ENCODE assay signal across 23 cellular contexts in genomic region chr10:132102717-132103110, GRCh38.
"Had no signal": no experiment of that assay in that cellular context is flagged by ENCODE, and none has a peak within 500 bp of the region (broad histone marks: within the 10 kb centered on the region; RNA-seq: fewer than 3 reads in every experiment).

No MANE protein-coding gene starts in this region.

- H3K9me3 Mint-ChIP-seq: activated CD4-positive, alpha-beta memory T cell treated with anti-CD3 and anti-CD28 coated beads, Interleukin-2, amount 10 ng/mL, durations not matched to agents 7 days and 5 days; activated CD4-positive, alpha-beta T cell treated with anti-CD3 and anti-CD28 coated beads, Interleukin-2, amount 10 ng/mL, durations not matched to agents 24 days and 14 days; activated naive CD4-positive, alpha-beta T cell treated with anti-CD3 and anti-CD28 coated beads, Interleukin-2, amount 50 U/mL, for 24 hours; activated naive CD8-positive, alpha-beta T cell treated with anti-CD3 and anti-CD28 coated beads, Interleukin-2, amount 50 U/mL, for 24 hours; activated T-helper 2 cell treated with anti-CD3 and anti-CD28 coated beads, Interferon-gamma antibody, Interleukin-2, Interleukin-4, amounts not matched to agents 10 μg/mL and 5 μg/mL and 100 μg/mL, durations not matched to agents 14 hours and 24 hours and 36 hours; nephron had no signal

- DNase-seq: activated CD4-positive, alpha-beta memory T cell treated with anti-CD3 and anti-CD28 coated beads, Interleukin-2, amount 10 ng/mL, durations not matched to agents 7 days and 5 days; activated CD4-positive, alpha-beta T cell treated with anti-CD3 and anti-CD28 coated beads, Interleukin-2, amount 10 ng/mL, durations not matched to agents 24 days and 14 days; activated naive CD8-positive, alpha-beta T cell treated with anti-CD3 and anti-CD28 coated beads, Interleukin-2, amount 50 U/mL, for 24 hours; amygdala; central memory CD4-positive, alpha-beta T cell; effector CD8-positive, alpha-beta T cell; left colon; mesenchymal stem cell; pancreas; SK-N-SH; stimulated activated naive CD8-positive, alpha-beta T cell treated with anti-CD3 and anti-CD28 coated beads, Interleukin-15, Interleukin-2, amounts not matched to agents 100 U/mL and 50 U/mL, for 24 hours; SW 1271; T-helper 2 cell; trophoblast cell; uterus had no signal

- H3K4me3 Mint-ChIP-seq: activated CD4-positive, alpha-beta memory T cell treated with anti-CD3 and anti-CD28 coated beads, Interleukin-2, amount 10 ng/mL, durations not matched to agents 7 days and 5 days; activated CD4-positive, alpha-beta T cell treated with anti-CD3 and anti-CD28 coated beads, Interleukin-2, amount 10 ng/mL, durations not matched to agents 24 days and 14 days; activated naive CD4-positive, alpha-beta T cell treated with anti-CD3 and anti-CD28 coated beads, Interleukin-2, amount 50 U/mL, for 24 hours; activated naive CD8-positive, alpha-beta T cell treated with anti-CD3 and anti-CD28 coated beads, Interleukin-2, amount 50 U/mL, for 24 hours; nephron had no signal

- H3K36me3 ChIP-seq: lower lobe of right lung, neutrophil, pancreas, spleen, thoracic aorta, uterus had no signal

- ATAC-seq: activated naive CD8-positive, alpha-beta T cell treated with anti-CD3 and anti-CD28 coated beads, Interleukin-2, amount 50 U/mL, for 24 hours; left colon; lower lobe of right lung; pancreas; psoas muscle; stimulated activated naive CD8-positive, alpha-beta T cell treated with anti-CD3 and anti-CD28 coated beads, Interleukin-15, Interleukin-2, amounts not matched to agents 100 U/mL and 50 U/mL, for 24 hours had no signal

- H3K27me3 ChIP-seq: neutrophil, pancreas, uterus had no signal

- H3K36me3 Mint-ChIP-seq: activated naive CD4-positive, alpha-beta T cell treated with anti-CD3 and anti-CD28 coated beads, Interleukin-2, amount 50 U/mL, for 24 hours had no signal

- H3K9ac ChIP-seq: SK-N-SH had no signal

- H3K4me2 ChIP-seq: SK-N-SH had no signal

- H3K27ac Mint-ChIP-seq: activated CD4-positive, alpha-beta memory T cell treated with anti-CD3 and anti-CD28 coated beads, Interleukin-2, amount 10 ng/mL, durations not matched to agents 7 days and 5 days; activated CD4-positive, alpha-beta T cell treated with anti-CD3 and anti-CD28 coated beads, Interleukin-2, amount 10 ng/mL, durations not matched to agents 24 days and 14 days; activated naive CD4-positive, alpha-beta T cell treated with anti-CD3 and anti-CD28 coated beads, Interleukin-2, amount 50 U/mL, for 24 hours; activated naive CD8-positive, alpha-beta T cell treated with anti-CD3 and anti-CD28 coated beads, Interleukin-2, amount 50 U/mL, for 24 hours; activated T-helper 2 cell treated with anti-CD3 and anti-CD28 coated beads, Interferon-gamma antibody, Interleukin-2, Interleukin-4, amounts not matched to agents 10 μg/mL and 5 μg/mL and 100 μg/mL, durations not matched to agents 14 hours and 24 hours and 36 hours; nephron had no signal

- H3K4me1 ChIP-seq: lower lobe of right lung, pancreas, psoas muscle, spleen, uterus had no signal

- H3K4me1 Mint-ChIP-seq: activated CD4-positive, alpha-beta memory T cell treated with anti-CD3 and anti-CD28 coated beads, Interleukin-2, amount 10 ng/mL, durations not matched to agents 7 days and 5 days; activated CD4-positive, alpha-beta T cell treated with anti-CD3 and anti-CD28 coated beads, Interleukin-2, amount 10 ng/mL, durations not matched to agents 24 days and 14 days; activated naive CD4-positive, alpha-beta T cell treated with anti-CD3 and anti-CD28 coated beads, Interleukin-2, amount 50 U/mL, for 24 hours; activated naive CD8-positive, alpha-beta T cell treated with anti-CD3 and anti-CD28 coated beads, Interleukin-2, amount 50 U/mL, for 24 hours; nephron had no signal

- H3K27ac ChIP-seq: lower lobe of right lung, neutrophil, pancreas, psoas muscle, spleen, thoracic aorta, uterus had no signal

- H3K9me3 ChIP-seq: lower lobe of right lung, neutrophil, pancreas, psoas muscle, SK-N-SH, spleen, thoracic aorta, uterus had no signal

- H3K4me3 ChIP-seq: lower lobe of right lung, pancreas, psoas muscle, spleen, thoracic aorta, uterus had no signal
